Comparison of ENCODE assay signal across 18 cellular contexts in genomic region chrX:19794690-19795089, GRCh38.
A peak's percentile ranks its signal among the peaks of the same experiment; 100 is the strongest.
DNase-seq lines count a peak whose midpoint lies in the region; ATAC-seq, FAIRE-seq and TF ChIP-seq lines count a peak whose summit lies in the region.
"Had no signal": no experiment of that assay in that cellular context is flagged by ENCODE, and none has a peak within 500 bp of the region (broad histone marks: within the 10 kb centered on the region; RNA-seq: fewer than 3 reads in every experiment).

No MANE protein-coding gene starts in this region.

- no peak overlapping the region for H4K8ac ChIP-seq in trophoblast cell (ENCODE audit: low read depth, low read length)

- peaks cover 36% of the 10 kb centered on the region for H3K36me3 Mint-ChIP-seq in CD8-positive, alpha-beta T cell

- POLR2A ChIA-PET in A549 (lab: Yijun Ruan, JAX), result no interaction called here
- POLR2A ChIA-PET in CD8-positive, alpha-beta T cell (lab: Charles Lee), result interaction anchor here (1.2 kb wide), 1 partner anchor 33 kb away, joined by 3 read pairs; no protein-coding TSS in a partner anchor

- H3K4me1 ChIP-seq in A549 (no peaks in the 10 kb centered on the region), trophoblast cell (ENCODE audit: control insufficient read depth in 1 of 2, insufficient read depth in 2 of 2, low read length in 2 of 2) (peaks cover 6 to 10% of the 10 kb centered on the region in 2 experiments), MM.1S (ENCODE audit: low read length) (no peaks in the 10 kb centered on the region)
- H3K4me1 ChIP-seq in CD8-positive, alpha-beta T cell (ENCODE audit: insufficient read depth, low read length), result peaks cover 56% of the 10 kb centered on the region
- H3K4me1 ChIP-seq: adrenal gland had no signal

- CTCF ChIA-PET in A549 (lab: Yijun Ruan, JAX), result no interaction called here
- CTCF ChIA-PET in CD8-positive, alpha-beta T cell (lab: Charles Lee), result interaction anchor here (0.6 to 1.3 kb wide), 2 partner anchors 18 to 56 kb away, joined by 3 read pairs; no protein-coding TSS in a partner anchor

- TF ChIP-seq EP300 in A549 (IDR thresholded peaks at IDR 0.05), result no peak

- ATAC-seq in A549 (no peak), GM18858 (IDR thresholded peaks at IDR 0.05; ENCODE audit: unreplicated experiment) (no peak)
- ATAC-seq in CD8-positive, alpha-beta T cell, result no peak
- ATAC-seq: activated T-cell treated with anti-CD3 and anti-CD28 coated beads, Interleukin-2, amount 50 U/mL, for 4 hours; esophagus mucosa; left lobe of liver had no signal

- no peak for TF ChIP-seq RAD21 in A549 (conservative IDR thresholded peaks at IDR 0.05 in 1 of 2, IDR thresholded peaks at IDR 0.05 in 1 of 2)

- H3F3A ChIP-seq in MM.1S (ENCODE audit: insufficient read depth, low read length), result no peaks in the 10 kb centered on the region

- no peak overlapping the region for H4K91ac ChIP-seq in trophoblast cell (ENCODE audit: low read depth, low read length)

- H2AK5ac ChIP-seq in trophoblast cell (ENCODE audit: low read length), result no peak overlapping the region

- H2BK12ac ChIP-seq in trophoblast cell (ENCODE audit: low read length), result no peak overlapping the region

- H4K12ac ChIP-seq in trophoblast cell (ENCODE audit: low read depth, low read length), result no peak overlapping the region

- H3K36me3 ChIP-seq in CD8-positive, alpha-beta T cell (ENCODE audit: insufficient read depth, low read length), result peaks cover 4% of the 10 kb centered on the region
- H3K36me3 ChIP-seq in trophoblast cell (ENCODE audit: control insufficient read depth in 1 of 2, insufficient read depth in 2 of 2, low read length in 2 of 2), result peaks cover 0 to 3% of the 10 kb centered on the region in 2 experiments
- no peaks in the 10 kb centered on the region for H3K36me3 ChIP-seq in MM.1S (replicated peaks; ENCODE audit: insufficient read depth, low read length)
- H3K36me3 ChIP-seq: adrenal gland, right atrium auricular region had no signal

- TF ChIP-seq CTCF in A549 (IDR thresholded peaks at IDR 0.05) (no peak), fibroblast of the aortic adventitia (IDR thresholded peaks at IDR 0.05; ENCODE audit: insufficient read depth, low read length) (no peak), MM.1S (IDR thresholded peaks at IDR 0.05; ENCODE audit: low read length) (no peak)
- no peak for TF ChIP-seq CTCF in CD8-positive, alpha-beta T cell (IDR thresholded peaks at IDR 0.05)

- TF ChIP-seq POLR2A in A549 (IDR thresholded peaks at IDR 0.05; ENCODE audit: low read length), result no peak

- H3K23ac ChIP-seq in trophoblast cell (ENCODE audit: low read length), result no peak overlapping the region

- no peak overlapping the region for H2BK5ac ChIP-seq in trophoblast cell (ENCODE audit: low read depth, low read length, poor library complexity)

- no peak overlapping the region for H2BK120ac ChIP-seq in trophoblast cell (ENCODE audit: insufficient read depth, low read length, poor library complexity)

- H3K27ac ChIP-seq in A549 (no peak overlapping the region), trophoblast cell (ENCODE audit: low read depth, low read length) (no peak overlapping the region), MM.1S (ENCODE audit: low read length) (no peak overlapping the region)
- H3K27ac ChIP-seq in CD8-positive, alpha-beta T cell (ENCODE audit: low read depth, low read length), result no peak overlapping the region
- H3K27ac ChIP-seq: adrenal gland, right atrium auricular region had no signal

- H3K4me3 Mint-ChIP-seq in CD8-positive, alpha-beta T cell, result peak overlapping the region; percentile 91

- no peak overlapping the region for H3K4me2 ChIP-seq in A549
- H3K4me2 ChIP-seq in trophoblast cell (ENCODE audit: low read length), result no peak overlapping the region
- H3K4me2 ChIP-seq in MM.1S (ENCODE audit: low read depth, low read length), result no peak overlapping the region

- no peaks in the 10 kb centered on the region for H3K9me2 ChIP-seq in MM.1S (replicated peaks; ENCODE audit: insufficient read depth, low read length)

- H3K9me3 Mint-ChIP-seq in CD8-positive, alpha-beta T cell, result no peaks in the 10 kb centered on the region
- H3K9me3 Mint-ChIP-seq: activated T-cell treated with anti-CD3 and anti-CD28 coated beads, Interleukin-2, amount 50 U/mL, for 4 hours had no signal

- H3K4me1 Mint-ChIP-seq in CD8-positive, alpha-beta T cell (ENCODE audit: low read depth), result peaks cover 66% of the 10 kb centered on the region

- H3K18ac ChIP-seq in trophoblast cell (ENCODE audit: low read length), result no peak overlapping the region

- no peaks in the 10 kb centered on the region for H3K27me3 Mint-ChIP-seq in CD8-positive, alpha-beta T cell (ENCODE audit: low read depth)

- no peak overlapping the region for H3K4ac ChIP-seq in trophoblast cell (ENCODE audit: low read depth, low read length)

- H3K4me3 ChIP-seq in A549 (no peak overlapping the region), fibroblast of the aortic adventitia (ENCODE audit: low read depth, low read length) (no peak overlapping the region), trophoblast cell (ENCODE audit: low read depth, low read length) (no peak overlapping the region), MM.1S (ENCODE audit: low read length) (no peak overlapping the region)
- H3K4me3 ChIP-seq in CD8-positive, alpha-beta T cell (ENCODE audit: low read depth, low read length), result no peak overlapping the region
- H3K4me3 ChIP-seq: adrenal gland, right atrium auricular region had no signal

- H3K27ac Mint-ChIP-seq in CD8-positive, alpha-beta T cell, result peak overlapping the region; percentile 98

- no peaks in the 10 kb centered on the region for H3K79me2 ChIP-seq in trophoblast cell (ENCODE audit: control insufficient read depth, insufficient read depth, low read length, poor library complexity)
- H3K79me2 ChIP-seq in MM.1S (ENCODE audit: low read length), result peaks cover 10% of the 10 kb centered on the region

- no peaks in the 10 kb centered on the region for H3K27me3 ChIP-seq in CD8-positive, alpha-beta T cell (ENCODE audit: insufficient read depth, low read length)
- H3K27me3 ChIP-seq in trophoblast cell (ENCODE audit: insufficient read depth, low read length), result no peaks in the 10 kb centered on the region
- H3K27me3 ChIP-seq in MM.1S (replicated peaks; ENCODE audit: insufficient read depth, low read length), result no peaks in the 10 kb centered on the region
- H3K27me3 ChIP-seq: right atrium auricular region had no signal

- H3K79me1 ChIP-seq in trophoblast cell (ENCODE audit: low read length), result no peaks in the 10 kb centered on the region

- no peak overlapping the region for H2AFZ ChIP-seq in trophoblast cell (ENCODE audit: insufficient read depth, low read length, poor library complexity)
- no peak overlapping the region for H2AFZ ChIP-seq in MM.1S (ENCODE audit: low read length)

- H3K9me3 ChIP-seq in A549 (no peaks in the 10 kb centered on the region), trophoblast cell (ENCODE audit: insufficient read depth, low read depth, low read length) (no peaks in the 10 kb centered on the region), MM.1S (replicated peaks; ENCODE audit: insufficient read depth, low read length) (no peaks in the 10 kb centered on the region)
- H3K9me3 ChIP-seq in CD8-positive, alpha-beta T cell (ENCODE audit: low read length), result no peaks in the 10 kb centered on the region
- H3K9me3 ChIP-seq: adrenal gland, right atrium auricular region had no signal

- no peak for DNase-seq in A549 (ENCODE audit: low read depth in 1 of 2, low spot score in 1 of 2)
- no peak for DNase-seq in CD8-positive, alpha-beta T cell
- DNase-seq in RPMI7951 (ENCODE audit: low read depth), result peak; percentile 50
- peak; percentile 50 for DNase-seq in fibroblast of the aortic adventitia (ENCODE audit: low read depth)
- no peak for DNase-seq in trophoblast cell
- DNase-seq in MM.1S, result no peak
- DNase-seq: activated CD4-positive, alpha-beta T cell treated with anti-CD3 and anti-CD28 coated beads, Interleukin-2, amount 50 U/mL, for 1 hour; activated T-cell treated with anti-CD3 and anti-CD28 coated beads, Interleukin-2, amount 50 U/mL, for 4 hours; adrenal gland; EL; glutamatergic neuron; KG1; NCI-H1105; NCI-H524 had no signal

- no peak overlapping the region for H3K14ac ChIP-seq in trophoblast cell (ENCODE audit: low read length)

- H3K9ac ChIP-seq in trophoblast cell (ENCODE audit: low read length), result no peak overlapping the region
- no peak overlapping the region for H3K9ac ChIP-seq in MM.1S (ENCODE audit: low read length)

- intact Hi-C loops in CD8-positive, alpha-beta T cell (cut with DNase I, micrococcal nuclease), result loop anchor here in 1 of 2 experiments (5.0 kb wide), 3 partner anchors 43 to 93 kb away; partner anchors contain the start of gene SH3KBP1

- WGBS in A549 (ENCODE audit: missing lambda C conversion rate), result 56% methylated on average over 1 of the region's 1 CpG
- no CpG with 5 or more reads among the region's 1 CpG for WGBS in trophoblast cell (ENCODE audit: extremely low coverage, insufficient coverage, insufficient read length)

- no peaks in the 10 kb centered on the region for H4K20me1 ChIP-seq in MM.1S (ENCODE audit: insufficient read depth, low read length)

- FAIRE-seq in A549 (lab: Jason Lieb, UNC), result peak; percentile 32

TF ChIP-seq in A549, 52 proteins besides CTCF, POLR2A, EP300 and RAD21:
- TF ChIP-seq FOSL2 (IDR thresholded peaks at IDR 0.05) (no peak), FOSL2 (CRISPR knock-in tag; IDR thresholded peaks at IDR 0.05) (no peak), JUN (IDR thresholded peaks at IDR 0.05) (no peak), E2F6 (IDR thresholded peaks at IDR 0.05; ENCODE audit: borderline replicate concordance, low read depth) (no peak)

Comparison
In these comparisons a context has a peak if more than half of its experiments do, and no peak if none do; other contexts are left out.
1. DNase-seq: peak in RPMI7951 (single experiment) and fibroblast of the aortic adventitia (single experiment); none in A549 (0 of 2), CD8-positive, alpha-beta T cell (0 of 7), trophoblast cell (0 of 2) and MM.1S (single experiment).